ENCODE assay signal across 24 cellular contexts in genomic region chr14:101601603-101602465, GRCh38. TPM values are rescaled to one million over a fixed set of nuclear protein-coding genes. Genes with fewer than 3 reads are reported as not detected.
DNase-seq lines count a peak whose midpoint lies in the region; ATAC-seq, FAIRE-seq and TF ChIP-seq lines count a peak whose summit lies in the region.
"Had no signal": no experiment of that assay in that cellular context is flagged by ENCODE, and none has a peak within 500 bp of the region (broad histone marks: within the 10 kb centered on the region; RNA-seq: fewer than 3 reads in every experiment).

No MANE protein-coding gene starts in this region.

- no peaks in the 10 kb centered on the region for H4K20me1 ChIP-seq in BLaER1

- CTCF ChIA-PET in activated CD4-positive, alpha-beta T cell treated with anti-CD3 and anti-CD28 coated beads, Interleukin-2, amount 10 ng/mL, durations not matched to agents 7 days and 5 days (lab: Charles Lee) = interaction anchor here (1.8 kb wide), 1 partner anchor 38 kb away, joined by 4 read pairs; no protein-coding TSS in a partner anchor

- ATAC-seq in central memory CD8-positive, alpha-beta T cell (replicated peaks; ENCODE audit: extremely low read depth, poor library complexity, severe bottlenecking) = no peak
- ATAC-seq in pancreas (no peak), GM18907 (IDR thresholded peaks at IDR 0.05; ENCODE audit: unreplicated experiment) (no peak)
- ATAC-seq: activated CD4-positive, alpha-beta T cell treated with anti-CD3 and anti-CD28 coated beads for 36 hours; psoas muscle had no signal

- H3K4me3 ChIP-seq in BLaER1 (no peak overlapping the region), pancreas (no peak overlapping the region)
- H3K4me3 ChIP-seq: lung, psoas muscle had no signal

- no peak overlapping the region for H3K4me3 Mint-ChIP-seq in activated CD4-positive, alpha-beta T cell treated with anti-CD3 and anti-CD28 coated beads, Interleukin-2, amount 10 ng/mL, durations not matched to agents 7 days and 5 days
- H3K4me3 Mint-ChIP-seq in activated CD4-positive, alpha-beta T cell treated with anti-CD3 and anti-CD28 coated beads, Interleukin-2, amount 10 ng/mL, durations not matched to agents 24 days and 14 days = no peak overlapping the region
- H3K4me3 Mint-ChIP-seq in central memory CD8-positive, alpha-beta T cell = no peak overlapping the region
- H3K4me3 Mint-ChIP-seq: activated CD4-positive, alpha-beta T cell treated with anti-CD3 and anti-CD28 coated beads for 36 hours; activated naive CD4-positive, alpha-beta T cell treated with anti-CD3 and anti-CD28 coated beads for 36 hours had no signal

- H3K27me3 ChIP-seq in BLaER1 = peaks cover 6% of the 10 kb centered on the region; the same call in 1 of the 2 replicates
- no peaks in the 10 kb centered on the region for H3K27me3 ChIP-seq in pancreas

- peaks cover 13% of the 10 kb centered on the region for H3K9me3 ChIP-seq in BLaER1
- H3K9me3 ChIP-seq in pancreas = no peaks in the 10 kb centered on the region
- H3K9me3 ChIP-seq: psoas muscle had no signal

- POLR2A ChIA-PET in activated CD4-positive, alpha-beta T cell treated with anti-CD3 and anti-CD28 coated beads, Interleukin-2, amount 10 ng/mL, durations not matched to agents 7 days and 5 days (lab: Charles Lee) = no interaction called here

- 0 out of 2 replicates have a peak overlapping the region, but pooled peaks have one; percentile 13 for H3K27ac ChIP-seq in BLaER1
- no peak overlapping the region for H3K27ac ChIP-seq in pancreas
- H3K27ac ChIP-seq: psoas muscle had no signal

- 84 to 91% methylated on average over 35 of the region's 35 CpGs for WGBS in pancreas, 2 donors

- FAIRE-seq in pancreas (lab: Jason Lieb, UNC) = no peak
- FAIRE-seq: HTR-8/SVneo, small intestine had no signal

- H3K4me1 Mint-ChIP-seq in activated CD4-positive, alpha-beta T cell treated with anti-CD3 and anti-CD28 coated beads, Interleukin-2, amount 10 ng/mL, durations not matched to agents 7 days and 5 days = peaks cover 17% of the 10 kb centered on the region
- peaks cover 13% of the 10 kb centered on the region for H3K4me1 Mint-ChIP-seq in activated CD4-positive, alpha-beta T cell treated with anti-CD3 and anti-CD28 coated beads, Interleukin-2, amount 10 ng/mL, durations not matched to agents 24 days and 14 days
- H3K4me1 Mint-ChIP-seq in central memory CD8-positive, alpha-beta T cell = peaks cover 18% of the 10 kb centered on the region

- intact Hi-C loops in activated CD4-positive, alpha-beta T cell treated with anti-CD3 and anti-CD28 coated beads, Interleukin-2, amount 10 ng/mL, durations not matched to agents 24 days and 14 days (cut with micrococcal nuclease) = no loop called here
- intact Hi-C loops in pancreas (cut with DNase I) = no loop called here

- H3K9me3 Mint-ChIP-seq in activated CD4-positive, alpha-beta T cell treated with anti-CD3 and anti-CD28 coated beads, Interleukin-2, amount 10 ng/mL, durations not matched to agents 7 days and 5 days = peaks cover 12% of the 10 kb centered on the region
- H3K9me3 Mint-ChIP-seq in activated CD4-positive, alpha-beta T cell treated with anti-CD3 and anti-CD28 coated beads, Interleukin-2, amount 10 ng/mL, durations not matched to agents 24 days and 14 days = peaks cover 8% of the 10 kb centered on the region
- H3K9me3 Mint-ChIP-seq in central memory CD8-positive, alpha-beta T cell = no peaks in the 10 kb centered on the region
- H3K9me3 Mint-ChIP-seq: activated naive CD4-positive, alpha-beta T cell treated with anti-CD3 and anti-CD28 coated beads for 36 hours had no signal

- H3K4me1 ChIP-seq in BLaER1 (peaks cover 40% of the 10 kb centered on the region), pancreas (no peaks in the 10 kb centered on the region)
- H3K4me1 ChIP-seq: psoas muscle had no signal

- peaks cover 15% of the 10 kb centered on the region for H3K27me3 Mint-ChIP-seq in activated CD4-positive, alpha-beta T cell treated with anti-CD3 and anti-CD28 coated beads, Interleukin-2, amount 10 ng/mL, durations not matched to agents 7 days and 5 days
- H3K27me3 Mint-ChIP-seq in activated CD4-positive, alpha-beta T cell treated with anti-CD3 and anti-CD28 coated beads, Interleukin-2, amount 10 ng/mL, durations not matched to agents 24 days and 14 days = peaks cover 12% of the 10 kb centered on the region
- H3K27me3 Mint-ChIP-seq in central memory CD8-positive, alpha-beta T cell = peaks cover 30% of the 10 kb centered on the region

- H3K36me3 ChIP-seq in BLaER1 = no peaks in the 10 kb centered on the region
- H3K36me3 ChIP-seq in pancreas = no peaks in the 10 kb centered on the region

- H3K9ac ChIP-seq in BLaER1 = no peak overlapping the region

- TF ChIP-seq CTCF in pancreas (IDR thresholded peaks at IDR 0.05) = no peak

- peaks cover 5% of the 10 kb centered on the region for H3K36me3 Mint-ChIP-seq in activated CD4-positive, alpha-beta T cell treated with anti-CD3 and anti-CD28 coated beads, Interleukin-2, amount 10 ng/mL, durations not matched to agents 7 days and 5 days (ENCODE audit: low read depth)
- H3K36me3 Mint-ChIP-seq in activated CD4-positive, alpha-beta T cell treated with anti-CD3 and anti-CD28 coated beads, Interleukin-2, amount 10 ng/mL, durations not matched to agents 24 days and 14 days (ENCODE audit: low read depth) = peaks cover 5% of the 10 kb centered on the region
- no peaks in the 10 kb centered on the region for H3K36me3 Mint-ChIP-seq in central memory CD8-positive, alpha-beta T cell (ENCODE audit: insufficient read depth)

- H3K4me2 ChIP-seq in BLaER1 = no peak overlapping the region

- no peak overlapping the region for H3K27ac Mint-ChIP-seq in activated CD4-positive, alpha-beta T cell treated with anti-CD3 and anti-CD28 coated beads, Interleukin-2, amount 10 ng/mL, durations not matched to agents 7 days and 5 days
- H3K27ac Mint-ChIP-seq in activated CD4-positive, alpha-beta T cell treated with anti-CD3 and anti-CD28 coated beads, Interleukin-2, amount 10 ng/mL, durations not matched to agents 24 days and 14 days = no peak overlapping the region
- H3K27ac Mint-ChIP-seq in central memory CD8-positive, alpha-beta T cell (ENCODE audit: low read depth) = no peak overlapping the region
- H3K27ac Mint-ChIP-seq: activated CD4-positive, alpha-beta T cell treated with anti-CD3 and anti-CD28 coated beads for 36 hours; activated naive CD4-positive, alpha-beta T cell treated with anti-CD3 and anti-CD28 coated beads for 36 hours had no signal

- peak; percentile 5 for DNase-seq in activated CD4-positive, alpha-beta T cell treated with anti-CD3 and anti-CD28 coated beads, Interleukin-2, amount 10 ng/mL, durations not matched to agents 7 days and 5 days
- DNase-seq in activated CD4-positive, alpha-beta T cell treated with anti-CD3 and anti-CD28 coated beads, Interleukin-2, amount 10 ng/mL, durations not matched to agents 24 days and 14 days = no peak
- DNase-seq in central memory CD8-positive, alpha-beta T cell (ENCODE audit: low spot score in 2 of 2) = peak; percentile 9 to 12
- peak in 4 of 6 donors; percentile 5 to 53 (median 11) for DNase-seq in pancreas
- no peak for DNase-seq in DMS153 (lab: John Stamatoyannopoulos, UW)
- DNase-seq in T-helper 9 cell = no peak
- DNase-seq: activated CD4-positive, alpha-beta T cell treated with anti-CD3 and anti-CD28 coated beads for 36 hours; activated naive CD4-positive, alpha-beta T cell treated with anti-CD3 and anti-CD28 coated beads for 36 hours; activated T-cell treated with anti-CD3 and anti-CD28 coated beads for 4 hours; anterior cingulate cortex; central memory CD4-positive, alpha-beta T cell; foreskin fibroblast; Karpas-422; NCI-H1694 treated with DMSO at 0.1 percent for 48 hours; small intestine; stimulated activated naive CD4-positive, alpha-beta T cell; trophoblast cell had no signal

RNA-seq across cellular contexts. Expression of gene DIO3, which starts 40.5 kb away (rescaled TPM):
- not detected for total RNA-seq in activated CD4-positive, alpha-beta T cell treated with anti-CD3 and anti-CD28 coated beads, Interleukin-2, amount 10 ng/mL, durations not matched to agents 7 days and 5 days
- total RNA-seq in activated CD4-positive, alpha-beta T cell treated with anti-CD3 and anti-CD28 coated beads, Interleukin-2, amount 10 ng/mL, durations not matched to agents 24 days and 14 days = not detected in 2 replicates
- total RNA-seq in pancreas = 1 to 10 TPM in 2 of 6 donors, under 1 TPM in 4; 0.12 to 2.1 (median 0.75) TPM
- polyA plus RNA-seq in pancreas = under 1 TPM; 0.82 to 0.95 TPM
- total RNA-seq: A172; activated CD4-positive, alpha-beta T cell treated with anti-CD3 and anti-CD28 coated beads for 36 hours; activated naive CD4-positive, alpha-beta T cell treated with anti-CD3 and anti-CD28 coated beads for 36 hours; epithelial cell of proximal tubule had no signal

Comparison
In these comparisons a context has a peak if more than half of its experiments do, and no peak if none do; other contexts are left out.
1. DNase-seq: peak in activated CD4-positive, alpha-beta T cell treated with anti-CD3 and anti-CD28 coated beads, Interleukin-2, amount 10 ng/mL, durations not matched to agents 7 days and 5 days (single experiment), central memory CD8-positive, alpha-beta T cell (2 of 2) and pancreas (4 of 6); none in activated CD4-positive, alpha-beta T cell treated with anti-CD3 and anti-CD28 coated beads, Interleukin-2, amount 10 ng/mL, durations not matched to agents 24 days and 14 days (single experiment), DMS153 (single experiment) and T-helper 9 cell (single experiment).